ENCODE assay signal across 9 cellular contexts in genomic region chr3:155664922-155665695, GRCh38.
DNase-seq lines count a peak whose midpoint lies in the region; ATAC-seq and TF ChIP-seq lines count a peak whose summit lies in the region.
"Had no signal": no experiment of that assay in that cellular context is flagged by ENCODE, and none has a peak within 500 bp of the region (broad histone marks: within the 10 kb centered on the region; RNA-seq: fewer than 3 reads in every experiment).

No MANE protein-coding gene starts in this region.

- no peak for TF ChIP-seq CTCF in GM23338 (conservative IDR thresholded peaks at IDR 0.05; ENCODE audit: low read depth in 2 of 2)
- no peak for TF ChIP-seq CTCF in SK-N-SH (IDR thresholded peaks at IDR 0.05)
- TF ChIP-seq CTCF in foreskin keratinocyte (conservative IDR thresholded peaks at IDR 0.05), result peak; percentile 11
- no peak for TF ChIP-seq CTCF in Caco-2 (IDR thresholded peaks at IDR 0.05; ENCODE audit: insufficient read depth in 1 of 2, low read depth in 1 of 2, low read length in 1 of 2, severe bottlenecking in 1 of 2, unreplicated experiment in 1 of 2)

- H3K27me3 ChIP-seq in GM23338 (ENCODE audit: insufficient read depth) (no peaks in the 10 kb centered on the region), SK-N-SH (ENCODE audit: insufficient read depth) (0 out of 2 replicates have a peak, but pooled peaks cover 3% of the 10 kb centered on the region), foreskin keratinocyte (no peaks in the 10 kb centered on the region), Caco-2 (replicated peaks; ENCODE audit: control insufficient read depth, insufficient read depth, low read length) (no peaks in the 10 kb centered on the region)

- TF ChIP-seq EP300 in SK-N-SH (IDR thresholded peaks at IDR 0.05; ENCODE audit: borderline replicate concordance in 1 of 2, low read depth in 1 of 2, low read length in 1 of 2), result no peak

- BruUV-seq in Caco-2 (replicated peaks; lab: Mats Ljungman, UMichigan), result no TSS peak

- DNase-seq in GM23338 (ENCODE audit: low spot score) (peak; percentile 20), SK-N-SH (no peak), foreskin keratinocyte (peak; percentile 57 to 77), sciatic nerve (ENCODE audit: low spot score) (peak; percentile 74), Caco-2 (no peak)
- DNase-seq in activated CD8-positive, alpha-beta memory T cell treated with anti-CD3 and anti-CD28 coated beads, Interleukin-2, amount 10 ng/mL, durations not matched to agents 7 days and 5 days, result no peak
- DNase-seq: NCI-H524 had no signal

- H3K4me1 ChIP-seq in GM23338 (ENCODE audit: insufficient read depth) (peaks cover 30% of the 10 kb centered on the region), SK-N-SH (ENCODE audit: control insufficient read depth in 1 of 2, insufficient read depth in 2 of 2, low read depth in 1 of 2, low read length in 1 of 2) (peaks cover 0 to 5% of the 10 kb centered on the region in 2 experiments; a peak in 1 of 4 replicates), foreskin keratinocyte (no peaks in the 10 kb centered on the region), Caco-2 (peaks cover 15% of the 10 kb centered on the region)

- ATAC-seq in GM23338 (peak; percentile 59), foreskin keratinocyte (peak; percentile 90), sciatic nerve (peak; percentile 97), GM18907 (IDR thresholded peaks at IDR 0.05; ENCODE audit: unreplicated experiment) (no peak), GM21381 (IDR thresholded peaks at IDR 0.05; ENCODE audit: unreplicated experiment) (no peak)
- no peak for ATAC-seq in activated CD8-positive, alpha-beta memory T cell treated with anti-CD3 and anti-CD28 coated beads, Interleukin-2, amount 10 ng/mL, durations not matched to agents 7 days and 5 days

- no peak overlapping the region for H3K27ac ChIP-seq in GM23338 (ENCODE audit: low read depth)
- H3K27ac ChIP-seq in SK-N-SH (ENCODE audit: low read depth in 2 of 2, low read length in 1 of 2), result peak overlapping the region in 1 of 2 experiments; percentile 8; a peak in 2 of 4 replicates
- no peak overlapping the region for H3K27ac ChIP-seq in foreskin keratinocyte

- H3K9me2 ChIP-seq in GM23338 (ENCODE audit: insufficient read depth) (no peaks in the 10 kb centered on the region), SK-N-SH (no peaks in the 10 kb centered on the region)

- POLR2A ChIA-PET in SK-N-SH (lab: Yijun Ruan, JAX) (no interaction called here), Caco-2 (lab: Charles Lee) (no interaction called here)

- H2AFZ ChIP-seq in GM23338, result no peak overlapping the region
- no peak overlapping the region for H2AFZ ChIP-seq in SK-N-SH (ENCODE audit: low read depth)

- H4K20me1 ChIP-seq in GM23338 (replicated peaks; ENCODE audit: insufficient read depth) (no peaks in the 10 kb centered on the region), SK-N-SH (ENCODE audit: insufficient read depth) (no peaks in the 10 kb centered on the region)

- H3F3A ChIP-seq in GM23338 (replicated peaks; ENCODE audit: low read depth), result no peaks in the 10 kb centered on the region
- no peaks in the 10 kb centered on the region for H3F3A ChIP-seq in SK-N-SH (replicated peaks; ENCODE audit: insufficient read depth)

- 53% methylated on average over 4 of the region's 4 CpGs for WGBS in SK-N-SH (ENCODE audit: low lambda C conversion rate)

- H3K9me3 Mint-ChIP-seq in GM23338 (no peaks in the 10 kb centered on the region), Caco-2 (ENCODE audit: unreplicated experiment) (no peaks in the 10 kb centered on the region)
- H3K9me3 Mint-ChIP-seq in activated CD8-positive, alpha-beta memory T cell treated with anti-CD3 and anti-CD28 coated beads, Interleukin-2, amount 10 ng/mL, durations not matched to agents 7 days and 5 days (ENCODE audit: low read depth), result no peaks in the 10 kb centered on the region

- H3K27ac Mint-ChIP-seq in GM23338 (0 out of 2 replicates have a peak overlapping the region, but pooled peaks have one; percentile 7), Caco-2 (ENCODE audit: unreplicated experiment) (no peak overlapping the region)
- no peak overlapping the region for H3K27ac Mint-ChIP-seq in activated CD8-positive, alpha-beta memory T cell treated with anti-CD3 and anti-CD28 coated beads, Interleukin-2, amount 10 ng/mL, durations not matched to agents 7 days and 5 days

- intact Hi-C loops in sciatic nerve (cut with DNase I) (no loop called here), Caco-2 (cut with micrococcal nuclease; ENCODE audit: unreplicated experiment) (no loop called here)

- H3K9me3 ChIP-seq in SK-N-SH (no peaks in the 10 kb centered on the region), Caco-2 (no peaks in the 10 kb centered on the region)

- H3K36me3 ChIP-seq in GM23338 (ENCODE audit: insufficient read depth) (no peaks in the 10 kb centered on the region), SK-N-SH (replicated peaks in 1 of 2; ENCODE audit: control insufficient read depth in 1 of 2, insufficient read depth in 2 of 2, low read length in 1 of 2) (no peaks in the 10 kb centered on the region), Caco-2 (ENCODE audit: control insufficient read depth, insufficient read depth, low read length) (no peaks in the 10 kb centered on the region)

- CTCF ChIA-PET in SK-N-SH (lab: Yijun Ruan, JAX), result no interaction called here
- CTCF ChIA-PET in Caco-2 (lab: Charles Lee), result no interaction called here
- CTCF ChIA-PET in activated CD8-positive, alpha-beta memory T cell treated with anti-CD3 and anti-CD28 coated beads, Interleukin-2, amount 10 ng/mL, durations not matched to agents 7 days and 5 days (lab: Charles Lee), result no interaction called here

- H3K36me3 Mint-ChIP-seq in GM23338 (ENCODE audit: low read depth) (no peaks in the 10 kb centered on the region), Caco-2 (ENCODE audit: insufficient read depth, unreplicated experiment) (no peaks in the 10 kb centered on the region)
- H3K36me3 Mint-ChIP-seq in activated CD8-positive, alpha-beta memory T cell treated with anti-CD3 and anti-CD28 coated beads, Interleukin-2, amount 10 ng/mL, durations not matched to agents 7 days and 5 days, result no peaks in the 10 kb centered on the region

- H3K9ac ChIP-seq in SK-N-SH, result no peak overlapping the region

- peak overlapping the region; percentile 45; the same call in 1 of the 2 replicates for H3K4me2 ChIP-seq in GM23338
- no peak overlapping the region for H3K4me2 ChIP-seq in SK-N-SH

- peaks cover 3% of the 10 kb centered on the region; the same call in 1 of the 2 replicates for H3K79me2 ChIP-seq in GM23338 (replicated peaks; ENCODE audit: insufficient read depth)
- no peaks in the 10 kb centered on the region for H3K79me2 ChIP-seq in SK-N-SH (ENCODE audit: insufficient read depth)

- no peaks in the 10 kb centered on the region for H3K27me3 Mint-ChIP-seq in GM23338 (ENCODE audit: insufficient read depth, low read depth, poor library complexity)
- no peaks in the 10 kb centered on the region for H3K27me3 Mint-ChIP-seq in Caco-2 (ENCODE audit: insufficient read depth, unreplicated experiment)
- peaks cover 20% of the 10 kb centered on the region for H3K27me3 Mint-ChIP-seq in activated CD8-positive, alpha-beta memory T cell treated with anti-CD3 and anti-CD28 coated beads, Interleukin-2, amount 10 ng/mL, durations not matched to agents 7 days and 5 days

- peaks cover 22% of the 10 kb centered on the region for H3K4me1 Mint-ChIP-seq in GM23338
- H3K4me1 Mint-ChIP-seq in Caco-2 (ENCODE audit: low read depth, unreplicated experiment), result peaks cover 20% of the 10 kb centered on the region
- H3K4me1 Mint-ChIP-seq in activated CD8-positive, alpha-beta memory T cell treated with anti-CD3 and anti-CD28 coated beads, Interleukin-2, amount 10 ng/mL, durations not matched to agents 7 days and 5 days, result no peaks in the 10 kb centered on the region

- H3K4me3 Mint-ChIP-seq in GM23338 (no peak overlapping the region), Caco-2 (ENCODE audit: unreplicated experiment) (no peak overlapping the region)
- H3K4me3 Mint-ChIP-seq in activated CD8-positive, alpha-beta memory T cell treated with anti-CD3 and anti-CD28 coated beads, Interleukin-2, amount 10 ng/mL, durations not matched to agents 7 days and 5 days, result no peak overlapping the region

- no peak overlapping the region for H3K4me3 ChIP-seq in GM23338
- no peak overlapping the region for H3K4me3 ChIP-seq in SK-N-SH (ENCODE audit: low read depth in 2 of 2, low read length in 1 of 2)
- H3K4me3 ChIP-seq in Caco-2 (ENCODE audit: low read depth, low read length), result no peak overlapping the region

- no peak for TF ChIP-seq RAD21 in SK-N-SH (IDR thresholded peaks at IDR 0.05; ENCODE audit: low read length)

TF ChIP-seq in GM23338, 12 proteins besides CTCF, POLR2A, EP300 and RAD21 (continues in another document):
- no peak for TF ChIP-seq ZNF331 (CRISPR knock-in tag; IDR thresholded peaks at IDR 0.05; ENCODE audit: low read depth)

TF ChIP-seq in SK-N-SH, 30 proteins besides CTCF, POLR2A, EP300 and RAD21:
- TF ChIP-seq PBX3 (IDR thresholded peaks at IDR 0.05), result peak; percentile 42
- 0 out of 2 replicates have a peak, but pooled peaks have one; percentile 28 for TF ChIP-seq POLR2AphosphoS5 (IDR thresholded peaks at IDR 0.05; ENCODE audit: low read depth, low read length)
- TF ChIP-seq FOSL2 (IDR thresholded peaks at IDR 0.05; ENCODE audit: borderline replicate concordance, low read depth), result peak; percentile 45; the same call in 1 of the 2 replicates
- no peak for TF ChIP-seq TEAD4 (IDR thresholded peaks at IDR 0.05; ENCODE audit: borderline replicate concordance, insufficient read depth)
- no peak for TF ChIP-seq SIN3A (IDR thresholded peaks at IDR 0.05; ENCODE audit: borderline replicate concordance, low read depth, low read length)
- TF ChIP-seq JUND (IDR thresholded peaks at IDR 0.05), result peak; percentile 37; the same call in 1 of the 2 replicates
- TF ChIP-seq NFIC (IDR thresholded peaks at IDR 0.05; ENCODE audit: borderline replicate concordance), result peak; percentile 46
- peak; percentile 68 for TF ChIP-seq TCF12 (IDR thresholded peaks at IDR 0.05)
TF ChIP-seq in SK-N-SH: peak in this region for 6.

Comparison
In these comparisons a context has a peak if more than half of its experiments do, and no peak if none do; other contexts are left out.
1. ATAC-seq: peak in GM23338 (single experiment), foreskin keratinocyte (single experiment) and sciatic nerve (single experiment); none in GM18907 (single experiment), GM21381 (single experiment) and activated CD8-positive, alpha-beta memory T cell treated with anti-CD3 and anti-CD28 coated beads, Interleukin-2, amount 10 ng/mL, durations not matched to agents 7 days and 5 days (single experiment).
2. DNase-seq: peak in GM23338 (single experiment), foreskin keratinocyte (2 of 2) and sciatic nerve (single experiment); none in SK-N-SH (single experiment), Caco-2 (0 of 2) and activated CD8-positive, alpha-beta memory T cell treated with anti-CD3 and anti-CD28 coated beads, Interleukin-2, amount 10 ng/mL, durations not matched to agents 7 days and 5 days (single experiment).